ENCODE assay signal across 8 cellular contexts in genomic region chr1:42335050-42335808, GRCh38.
A peak's percentile ranks its signal among the peaks of the same experiment; 100 is the strongest.
DNase-seq lines count a peak whose midpoint lies in the region; ATAC-seq and TF ChIP-seq lines count a peak whose summit lies in the region.

TSS of gene FOXJ3 (minus strand) at chr1:42335235. CDS start at chr1:42311093, 24,142 bp downstream.

- DNase-seq in NCI-H2029 (lab: John Stamatoyannopoulos, UW) (peak; percentile 99), T1000 (lab: John Stamatoyannopoulos, UW) (peak; percentile 87), astrocyte of the hippocampus (ENCODE audit: low read depth, low spot score) (peak; percentile 98), hypothalamus (lab: John Stamatoyannopoulos, UW) (peak; percentile 45 to 93 (median 84)), retinal pigment epithelial cell (ENCODE audit: low read depth) (peak; percentile 91), cortex of kidney (lab: John Stamatoyannopoulos, UW) (no peak)

- ATAC-seq in GM18505 (IDR thresholded peaks at IDR 0.05; ENCODE audit: unreplicated experiment) (peak; percentile 73), HG02970 (IDR thresholded peaks at IDR 0.05; ENCODE audit: low FRiP score, unreplicated experiment) (peak; percentile 77)

- H3K4me3 ChIP-seq in retinal pigment epithelial cell (ENCODE audit: low read length) = peak within 1 kb of the TSS; percentile 92

- TF ChIP-seq POLR2A in GM18505 (IDR thresholded peaks at IDR 0.05; ENCODE audit: borderline replicate concordance, extremely low read depth, insufficient read depth, insufficient read length) = peak; percentile 96

- TF ChIP-seq CTCF in retinal pigment epithelial cell (conservative IDR thresholded peaks at IDR 0.05; ENCODE audit: low read depth, low read length) = no peak
